ENCODE assay signal across 1 cellular context in genomic region chr20:35823937-35824336, GRCh38.
TF ChIP-seq lines count a peak whose summit lies in the region.

No MANE protein-coding gene starts in this region.

TF ChIP-seq in IMR-90, 13 proteins besides CTCF, POLR2A, EP300 and RAD21:
- no peak for TF ChIP-seq MAFK (IDR thresholded peaks at IDR 0.05; ENCODE audit: low read depth, low read length)
- no peak for TF ChIP-seq USF2 (IDR thresholded peaks at IDR 0.05; ENCODE audit: low read depth, low read length)
- TF ChIP-seq MAZ (IDR thresholded peaks at IDR 0.05; ENCODE audit: borderline replicate concordance, low read depth, low read length), result no peak
